Comparison of ENCODE assay signal across 28 cellular contexts in genomic region chr10:128326851-128327250, GRCh38.
"Had no signal": no experiment of that assay in that cellular context is flagged by ENCODE, and none has a peak within 500 bp of the region (broad histone marks: within the 10 kb centered on the region; RNA-seq: fewer than 3 reads in every experiment).

No MANE protein-coding gene starts in this region.

- H3K9me3 Mint-ChIP-seq: stimulated activated effector memory CD8-positive, alpha-beta T cell treated with anti-CD3 and anti-CD28 coated beads, Interleukin-12 subunit alpha, Interleukin-12 subunit beta, amount 100 ng/mL, for 72 hours; stimulated activated memory B cell treated with anti-CD40 and anti-IgM and Interleukin-4, amounts not matched to agents 10 μg/mL and 1 μg/mL and 100 μg/mL, for 72 hours; stimulated activated naive B cell treated with anti-CD40 and anti-IgM and Interleukin-4, amounts not matched to agents 10 μg/mL and 1 μg/mL and 100 μg/mL, for 72 hours; stimulated activated naive CD8-positive, alpha-beta T cell treated with anti-CD3 and anti-CD28 coated beads, Interleukin-15, amount 100 ng/mL, for 72 hours; stimulated activated naive CD8-positive, alpha-beta T cell treated with anti-CD3 and anti-CD28 coated beads, Interleukin-15, Interleukin-2, amounts not matched to agents 100 ng/mL and 50 ng/mL, for 24 hours; type B pancreatic cell had no signal

- H3K36me3 Mint-ChIP-seq: stimulated activated effector memory CD8-positive, alpha-beta T cell treated with anti-CD3 and anti-CD28 coated beads, Interleukin-12 subunit alpha, Interleukin-12 subunit beta, amount 100 ng/mL, for 72 hours; stimulated activated memory B cell treated with anti-CD40 and anti-IgM and Interleukin-4, amounts not matched to agents 10 μg/mL and 1 μg/mL and 100 μg/mL, for 72 hours; type B pancreatic cell had no signal

- H3K36me3 ChIP-seq: stomach, suprapubic skin, thoracic aorta, thyroid gland, tibial artery, tibial nerve, transverse colon, upper lobe of left lung, upper lobe of right lung, uterus, vagina had no signal

- H3K27ac Mint-ChIP-seq: stimulated activated effector memory CD8-positive, alpha-beta T cell treated with anti-CD3 and anti-CD28 coated beads, Interleukin-12 subunit alpha, Interleukin-12 subunit beta, amount 100 ng/mL, for 72 hours; stimulated activated memory B cell treated with anti-CD40 and anti-IgM and Interleukin-4, amounts not matched to agents 10 μg/mL and 1 μg/mL and 100 μg/mL, for 72 hours; stimulated activated naive B cell treated with anti-CD40 and anti-IgM and Interleukin-4, amounts not matched to agents 10 μg/mL and 1 μg/mL and 100 μg/mL, for 72 hours; stimulated activated naive CD8-positive, alpha-beta T cell treated with anti-CD3 and anti-CD28 coated beads, Interleukin-15, amount 100 ng/mL, for 72 hours; stimulated activated naive CD8-positive, alpha-beta T cell treated with anti-CD3 and anti-CD28 coated beads, Interleukin-15, Interleukin-2, amounts not matched to agents 100 ng/mL and 50 ng/mL, for 24 hours; type B pancreatic cell had no signal

- H3K4me3 ChIP-seq: stomach, suprapubic skin, testis, thoracic aorta, thyroid gland, tibial artery, tibial nerve, transverse colon, upper lobe of left lung, upper lobe of right lung, uterus, vagina had no signal

- ATAC-seq: stimulated activated effector memory CD8-positive, alpha-beta T cell treated with anti-CD3 and anti-CD28 coated beads, Interleukin-12 subunit alpha, Interleukin-12 subunit beta, amount 100 ng/mL, for 72 hours; stimulated activated memory B cell treated with anti-CD40 and anti-IgM and Interleukin-4, amounts not matched to agents 10 μg/mL and 1 μg/mL and 100 μg/mL, for 72 hours; stimulated activated naive B cell treated with anti-CD40 and anti-IgM and Interleukin-4, amounts not matched to agents 10 μg/mL and 1 μg/mL and 100 μg/mL, for 72 hours; stimulated activated naive CD8-positive, alpha-beta T cell treated with anti-CD3 and anti-CD28 coated beads, Interleukin-15, amount 100 ng/mL, for 72 hours; stimulated activated naive CD8-positive, alpha-beta T cell treated with anti-CD3 and anti-CD28 coated beads, Interleukin-15, Interleukin-2, amounts not matched to agents 100 U/mL and 50 U/mL, for 24 hours; upper lobe of right lung had no signal

- DNase-seq: stimulated activated CD4-positive, alpha-beta T cell treated with anti-CD3 and anti-CD28 coated beads, Interleukin-2, amount 100 ng/mL, for 48 hours; stimulated activated CD4-positive, alpha-beta T cell treated with anti-CD3 and anti-CD28 coated beads, Interleukin-4, amount 100 ng/mL, for 1 hour; stimulated activated CD4-positive, alpha-beta T cell treated with anti-CD3 and anti-CD28 coated beads, Interleukin-4, amount 100 ng/mL, for 24 hours; stimulated activated CD4-positive, alpha-beta T cell treated with anti-CD3 and anti-CD28 coated beads, Interleukin-4, amount 100 ng/mL, for 4 hours; stimulated activated CD8-positive, alpha-beta memory T cell treated with anti-CD3 and anti-CD28 coated beads, Interleukin-4, amount 100 ng/mL, for 48 hours; stimulated activated naive B cell treated with anti-CD40 and anti-IgM and Interleukin-4, amounts not matched to agents 10 μg/mL and 1 μg/mL and 100 μg/mL, for 72 hours; stimulated activated naive CD4-positive, alpha-beta T cell; stimulated activated naive CD4-positive, alpha-beta T cell treated with Interleukin-2 at 50 U/mL for 16 hours; stimulated activated naive CD8-positive, alpha-beta T cell treated with anti-CD3 and anti-CD28 coated beads, Interleukin-15, amount 100 ng/mL, for 72 hours; stimulated activated naive CD8-positive, alpha-beta T cell treated with anti-CD3 and anti-CD28 coated beads, Interleukin-15, Interleukin-2, amounts not matched to agents 100 U/mL and 50 U/mL, for 24 hours; stomach; substantia nigra; testis; thyroid gland; tibial artery; transverse colon; trophoblast cell; upper lobe of right lung; uterus had no signal

- H3K27ac ChIP-seq: stomach, suprapubic skin, testis, thoracic aorta, thyroid gland, tibial artery, tibial nerve, transverse colon, upper lobe of left lung, upper lobe of right lung, uterus, vagina had no signal

- H3K4me1 ChIP-seq: stomach, suprapubic skin, testis, thyroid gland, tibial artery, transverse colon, upper lobe of left lung, upper lobe of right lung, uterus, vagina had no signal

- H3K4me3 Mint-ChIP-seq: stimulated activated effector memory CD8-positive, alpha-beta T cell treated with anti-CD3 and anti-CD28 coated beads, Interleukin-12 subunit alpha, Interleukin-12 subunit beta, amount 100 ng/mL, for 72 hours; stimulated activated memory B cell treated with anti-CD40 and anti-IgM and Interleukin-4, amounts not matched to agents 10 μg/mL and 1 μg/mL and 100 μg/mL, for 72 hours; stimulated activated naive B cell treated with anti-CD40 and anti-IgM and Interleukin-4, amounts not matched to agents 10 μg/mL and 1 μg/mL and 100 μg/mL, for 72 hours; stimulated activated naive CD8-positive, alpha-beta T cell treated with anti-CD3 and anti-CD28 coated beads, Interleukin-15, amount 100 ng/mL, for 72 hours; stimulated activated naive CD8-positive, alpha-beta T cell treated with anti-CD3 and anti-CD28 coated beads, Interleukin-15, Interleukin-2, amounts not matched to agents 100 ng/mL and 50 ng/mL, for 24 hours; type B pancreatic cell had no signal

- H3K9me3 ChIP-seq: suprapubic skin, testis, thoracic aorta, thyroid gland, transverse colon, upper lobe of left lung, upper lobe of right lung, uterus, vagina had no signal

- H3K27me3 ChIP-seq: testis, thyroid gland, tibial nerve, transverse colon, upper lobe of left lung, uterus, vagina had no signal

- H3K4me1 Mint-ChIP-seq: stimulated activated effector memory CD8-positive, alpha-beta T cell treated with anti-CD3 and anti-CD28 coated beads, Interleukin-12 subunit alpha, Interleukin-12 subunit beta, amount 100 ng/mL, for 72 hours; stimulated activated memory B cell treated with anti-CD40 and anti-IgM and Interleukin-4, amounts not matched to agents 10 μg/mL and 1 μg/mL and 100 μg/mL, for 72 hours; stimulated activated naive B cell treated with anti-CD40 and anti-IgM and Interleukin-4, amounts not matched to agents 10 μg/mL and 1 μg/mL and 100 μg/mL, for 72 hours; stimulated activated naive CD8-positive, alpha-beta T cell treated with anti-CD3 and anti-CD28 coated beads, Interleukin-15, amount 100 ng/mL, for 72 hours had no signal
